Comparison of ENCODE assay signal across 8 cellular contexts in genomic region chr22:38570841-38571364, GRCh38. TPM values are rescaled to one million over a fixed set of nuclear protein-coding genes. Genes with fewer than 3 reads are reported as not detected.
DNase-seq lines count a peak whose midpoint lies in the region; ATAC-seq, FAIRE-seq and TF ChIP-seq lines count a peak whose summit lies in the region.

No MANE protein-coding gene starts in this region.

- H3K27ac ChIP-seq in A549 (peak overlapping the region; percentile 73 to 93), transverse colon (peak overlapping the region; percentile 77 to 81 (median 78))

- intact Hi-C loops in transverse colon (cut with DNase I; ENCODE audit: low total_unique reads) = no loop called here

- DNase-seq in A549 (ENCODE audit: low read depth in 1 of 2, low spot score in 1 of 2) (peak; percentile 9 to 28), NOMO-1 treated with dmso at 0.1 percent for 144 hours (lab: John Stamatoyannopoulos, UW; ENCODE audit: unreplicated experiment) (peak; percentile 43), foreskin fibroblast (peak; percentile 23 to 68), nephron progenitor cell (peak; percentile 28), transverse colon (peak; percentile 36)
- peak; percentile 9 for DNase-seq in activated T-helper 9 cell treated with anti-CD3 and anti-CD28 coated beads, Interleukin-2, amount 50 U/mL, for 16 hours (ENCODE audit: low read depth)

- ATAC-seq in A549 (peak; percentile 57 to 58; a peak in 5 of 6 replicates), GM18867 (IDR thresholded peaks at IDR 0.05; ENCODE audit: unreplicated experiment) (peak; percentile 5), GM21515 (IDR thresholded peaks at IDR 0.05; ENCODE audit: unreplicated experiment) (no peak)

- no peak for TF ChIP-seq CTCF in A549 (IDR thresholded peaks at IDR 0.05)
- no peak for TF ChIP-seq CTCF in foreskin fibroblast (IDR thresholded peaks at IDR 0.05; ENCODE audit: low read depth, low read length)
- TF ChIP-seq CTCF in nephron progenitor cell (IDR thresholded peaks at IDR 0.05) = no peak
- TF ChIP-seq CTCF in transverse colon (IDR thresholded peaks at IDR 0.05) = no peak

- no peak for TF ChIP-seq RAD21 in A549 (conservative IDR thresholded peaks at IDR 0.05 in 1 of 2, IDR thresholded peaks at IDR 0.05 in 1 of 2)

- H3K36me3 Mint-ChIP-seq in nephron progenitor cell (ENCODE audit: low read depth) = no peaks in the 10 kb centered on the region

- H3K36me3 ChIP-seq in transverse colon = no peaks in the 10 kb centered on the region

- H3K9me3 Mint-ChIP-seq in nephron progenitor cell = no peaks in the 10 kb centered on the region

- peaks cover 23% of the 10 kb centered on the region for H3K4me1 Mint-ChIP-seq in nephron progenitor cell

- POLR2A ChIA-PET in A549 (lab: Yijun Ruan, JAX) = no interaction called here

- no peak for TF ChIP-seq POLR2A in A549 (IDR thresholded peaks at IDR 0.05; ENCODE audit: low read length)
- TF ChIP-seq POLR2A in transverse colon (IDR thresholded peaks at IDR 0.05) = no peak

- 8% methylated on average over 12 of the region's 12 CpGs for WGBS in A549 (ENCODE audit: missing lambda C conversion rate)
- 3 to 7% methylated on average over 3 to 12 of the region's 12 CpGs for WGBS in transverse colon (ENCODE audit: low coverage in 1 of 2), 2 donors

- H3K27me3 ChIP-seq in transverse colon = no peaks in the 10 kb centered on the region

- H3K4me1 ChIP-seq in A549 (peaks cover 7% of the 10 kb centered on the region; the same call in 2 of the 3 replicates), transverse colon (peaks cover 3 to 20% (median 9%) of the 10 kb centered on the region in 4 donors)

- H3K4me2 ChIP-seq in A549 = peak overlapping the region; percentile 86

- peaks cover 21% of the 10 kb centered on the region for H3K27me3 Mint-ChIP-seq in nephron progenitor cell (ENCODE audit: low read depth, poor library complexity)

- H3K27ac Mint-ChIP-seq in nephron progenitor cell = peak overlapping the region; percentile 97

- H3K4me3 ChIP-seq in A549 = peak overlapping the region; percentile 65
- H3K4me3 ChIP-seq in foreskin fibroblast (ENCODE audit: low read depth in 1 of 2, low read length in 2 of 2) = peak overlapping the region; percentile 70 to 85
- peak overlapping the region; percentile 40 to 66 (median 56) for H3K4me3 ChIP-seq in transverse colon

- in situ Hi-C loops in transverse colon (cut with MboI; ENCODE audit: low pct_ligation_motif_present in 1 of 4, low pct_unique_long_range_greater_than_20kb in 1 of 4, low sequenced_read_pairs in 3 of 4) = loop anchor here in 2 of 4 donors (10.0 to 25.0 kb wide), 2 partner anchors 509 to 516 kb away; partner anchors contain the start of gene PICK1 (in 2 of the 2)

- peak overlapping the region; percentile 95 for H3K4me3 Mint-ChIP-seq in nephron progenitor cell

- FAIRE-seq in A549 (lab: Jason Lieb, UNC) = no peak

- H3K9me3 ChIP-seq in A549 (no peaks in the 10 kb centered on the region), transverse colon (no peaks in the 10 kb centered on the region)

- TF ChIP-seq EP300 in A549 (IDR thresholded peaks at IDR 0.05) (no peak), transverse colon (IDR thresholded peaks at IDR 0.05; ENCODE audit: low read depth) (no peak)

- CTCF ChIA-PET in A549 (lab: Yijun Ruan, JAX) = interaction anchor here (1.0 to 4.8 kb wide), 7 partner anchors 9 to 518 kb away, joined by 3 to 43 read pairs (median 5); no protein-coding TSS in a partner anchor

TF ChIP-seq in A549, 52 proteins besides CTCF, POLR2A, EP300 and RAD21:
- no peak for TF ChIP-seq ZSCAN20 (CRISPR knock-in tag; IDR thresholded peaks at IDR 0.05)
- no peak for TF ChIP-seq HES2 (IDR thresholded peaks at IDR 0.05)
- no peak for TF ChIP-seq CBX2 (IDR thresholded peaks at IDR 0.05; ENCODE audit: borderline replicate concordance, low read depth)
- peak; percentile 56; the same call in 1 of the 2 replicates for TF ChIP-seq MAX (IDR thresholded peaks at IDR 0.05)
- 0 out of 2 replicates have a peak, but pooled peaks have one; percentile 1 for TF ChIP-seq E2F6 (IDR thresholded peaks at IDR 0.05; ENCODE audit: borderline replicate concordance, low read depth)
- TF ChIP-seq NPAS2 (CRISPR knock-in tag; IDR thresholded peaks at IDR 0.05; ENCODE audit: borderline replicate concordance) = no peak

RNA-seq across cellular contexts. Expression of gene DMC1, which starts 0.9 kb away (rescaled TPM):
- 3.4 and 5.7 TPM in 2 replicates for polyA plus RNA-seq in A549 (2011; rRNA removed)
- polyA plus RNA-seq in A549 (2012; cell fraction: cytosol; rRNA removed) = 4.4 and 8.8 TPM in 2 replicates
- 0.36 and 14.4 TPM in 2 replicates for polyA plus RNA-seq in A549 (2012; cell fraction: nucleus; rRNA removed)
- polyA plus RNA-seq in A549 (2017; fragmentation: RNase III; extraction: RNeasy Plus Mini Kit Qiagen cat#74134 plus additional on column Dnase treatment) = 6.1 to 6.9 TPM (median 6.4 TPM) in 3 replicates
- polyA minus RNA-seq in A549 (2011; rRNA and poly(A)+ RNA removed) = 2.5 and 2.6 TPM in 2 replicates
- 10 to 100 TPM in 1 of 4 donors, under 1 TPM in 2, not detected in 1; 0.32 to 86.2 (median 0.68) TPM for total RNA-seq in transverse colon
